ENCODE assay signal across 9 cellular contexts in the genomic region with DNA sequence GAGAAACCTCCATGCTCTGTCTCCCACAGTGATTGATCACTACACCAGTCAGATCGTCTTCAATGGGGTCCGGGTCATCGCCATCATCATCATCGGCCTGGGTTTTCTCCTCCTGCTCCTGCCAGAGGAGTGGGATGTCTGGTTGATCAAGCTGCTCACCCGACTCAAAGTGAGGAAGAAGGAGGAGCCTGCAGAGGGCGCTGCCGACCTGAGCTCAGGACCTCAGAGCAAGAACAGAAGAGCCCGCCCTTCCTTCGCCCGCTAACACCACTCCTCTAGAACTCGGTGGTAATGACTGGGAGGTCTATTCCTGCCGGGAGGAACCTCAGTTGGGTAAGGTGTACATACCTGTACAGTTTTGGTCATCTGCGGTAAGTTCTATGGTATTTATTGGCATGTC. TPM values are rescaled to one million over a fixed set of nuclear protein-coding genes. Genes with fewer than 3 reads are reported as not detected.
DNase-seq lines count a peak whose midpoint lies in the region; ATAC-seq and TF ChIP-seq lines count a peak whose summit lies in the region.
"Had no signal": no experiment of that assay in that cellular context is flagged by ENCODE, and none has a peak within 500 bp of the region (broad histone marks: within the 10 kb centered on the region; RNA-seq: fewer than 3 reads in every experiment).

No MANE protein-coding gene starts in this region.

- intact Hi-C loops in mammary epithelial cell (cut with micrococcal nuclease), result no loop called here

- no peak overlapping the region for H3K27ac ChIP-seq in mammary epithelial cell (ENCODE audit: insufficient read depth, low read depth, low read length)
- H3K27ac ChIP-seq: VCaP had no signal

- no peaks in the 10 kb centered on the region for H4K20me1 ChIP-seq in mammary epithelial cell (ENCODE audit: insufficient read depth, low read length)

- WGBS in mammary epithelial cell (ENCODE audit: low coverage, missing lambda C conversion rate), result 96% methylated on average over 11 of the region's 13 CpGs

- in situ Hi-C loops in mammary epithelial cell (cut with MboI; ENCODE audit: low sequenced_read_pairs in 2 of 2), result no loop called here

- H3K9me3 ChIP-seq in MG63 (no peaks in the 10 kb centered on the region), mammary epithelial cell (replicated peaks; ENCODE audit: insufficient read depth, low read length) (no peaks in the 10 kb centered on the region)

- no peaks in the 10 kb centered on the region for H3K79me2 ChIP-seq in mammary epithelial cell (ENCODE audit: insufficient read depth, low read length)

- dilution Hi-C loops in mammary epithelial cell (cut with HindIII; ENCODE audit: low sequenced_read_pairs), result no loop called here

- H3K36me3 ChIP-seq in MG63 (no peaks in the 10 kb centered on the region), mammary epithelial cell (ENCODE audit: insufficient read depth, low read length) (no peaks in the 10 kb centered on the region)

- TF ChIP-seq CTCF in GM12864 (IDR thresholded peaks at IDR 0.05; ENCODE audit: low read depth, low read length, missing control alignments), result peak; percentile 78
- TF ChIP-seq CTCF in fibroblast of mammary gland (conservative IDR thresholded peaks at IDR 0.05; ENCODE audit: control insufficient read depth, insufficient read depth, low read depth, low read length), result peak; percentile 39
- peak in 1 of 2 donors; percentile 26 for TF ChIP-seq CTCF in mammary epithelial cell (conservative IDR thresholded peaks at IDR 0.05 in 1 of 2, IDR thresholded peaks at IDR 0.05 in 1 of 2; ENCODE audit: extremely low read depth in 1 of 2, insufficient read depth in 1 of 2, low read depth in 1 of 2, low read length in 2 of 2)

- H3K27me3 ChIP-seq in MG63, result peaks cover 13% of the 10 kb centered on the region; the same call in 1 of the 2 replicates
- no peaks in the 10 kb centered on the region for H3K27me3 ChIP-seq in mammary epithelial cell (ENCODE audit: insufficient read depth, low read length)

- H3K9ac ChIP-seq in mammary epithelial cell (ENCODE audit: insufficient read depth, low read length), result no peak overlapping the region

- H3K4me1 ChIP-seq in mammary epithelial cell (ENCODE audit: insufficient read depth, low read length), result peaks cover 16% of the 10 kb centered on the region

- ATAC-seq in GM18868 (IDR thresholded peaks at IDR 0.05; ENCODE audit: unreplicated experiment) (no peak), GM18517 (IDR thresholded peaks at IDR 0.05; ENCODE audit: unreplicated experiment) (no peak)

- no peak overlapping the region for H2AFZ ChIP-seq in mammary epithelial cell (ENCODE audit: low read depth, low read length)

- no TSS peak for BruUV-seq in mammary epithelial cell (replicated peaks; lab: Mats Ljungman, UMichigan)

- H3K4me3 ChIP-seq in GM12864 (ENCODE audit: low read depth, low read length) (no peak overlapping the region), MG63 (no peak overlapping the region), fibroblast of mammary gland (ENCODE audit: control insufficient read depth, low read depth, low read length) (no peak overlapping the region), mammary epithelial cell (replicated peaks in 1 of 3; ENCODE audit: insufficient read depth in 1 of 3, low read depth in 2 of 3, low read length in 3 of 3) (no peak overlapping the region)

- CTCF ChIA-PET in mammary epithelial cell (lab: Charles Lee; ENCODE audit: low non-redundant PET), result no interaction called here

- H3K4me2 ChIP-seq in mammary epithelial cell (ENCODE audit: insufficient read depth, low read depth, low read length), result no peak overlapping the region

- DNase-seq in GM12864 (ENCODE audit: low read depth) (no peak), MG63 (peak; percentile 36), fibroblast of mammary gland (ENCODE audit: low read depth) (peak; percentile 40), mammary epithelial cell (no peak)
- DNase-seq in activated CD4-positive, alpha-beta T cell treated with anti-CD3 and anti-CD28 coated beads for 24 hours (ENCODE audit: low read depth in 2 of 2), result peak; percentile 45 to 50
- peak; percentile 41 to 65 for DNase-seq in stimulated activated CD4-positive, alpha-beta T cell treated with anti-CD3 and anti-CD28 coated beads, Interleukin-2, amount 100 ng/mL, for 48 hours

RNA-seq across cellular contexts. Expression of a gene that starts 50.3 kb away (rescaled TPM):
- 78.1 and 130 TPM in 2 replicates for total RNA-seq in MG63 (2014; rRNA removed; shearing (Covaris generic); ENCODE audit: low replicate concordance)
- total RNA-seq in mammary epithelial cell, result 10 to 100 TPM; 10.3 to 43.4 TPM
- 26.0 TPM for polyA plus RNA-seq in mammary epithelial cell
- polyA minus RNA-seq in mammary epithelial cell, result 6.5 TPM

Comparison
In these comparisons a context has a peak if more than half of its experiments do, and no peak if none do; other contexts are left out.
1. DNase-seq: peak in MG63 (single experiment), activated CD4-positive, alpha-beta T cell treated with anti-CD3 and anti-CD28 coated beads for 24 hours (2 of 2), fibroblast of mammary gland (single experiment) and stimulated activated CD4-positive, alpha-beta T cell treated with anti-CD3 and anti-CD28 coated beads, Interleukin-2, amount 100 ng/mL, for 48 hours (2 of 2); none in GM12864 (single experiment) and mammary epithelial cell (single experiment).